Comparison of ENCODE assay signal across 20 cellular contexts in genomic region chr3:188940213-188940914, GRCh38.
DNase-seq lines count a peak whose midpoint lies in the region; ATAC-seq and TF ChIP-seq lines count a peak whose summit lies in the region.
"Had no signal": no experiment of that assay in that cellular context is flagged by ENCODE, and none has a peak within 500 bp of the region (broad histone marks: within the 10 kb centered on the region; RNA-seq: fewer than 3 reads in every experiment).

No MANE protein-coding gene starts in this region.

- H3K4me1 Mint-ChIP-seq in neural crest cell: peaks cover 15% of the 10 kb centered on the region
- no peaks in the 10 kb centered on the region for H3K4me1 Mint-ChIP-seq in activated CD4-positive, alpha-beta memory T cell treated with anti-CD3 and anti-CD28 coated beads, Interleukin-2, amount 10 ng/mL, durations not matched to agents 7 days and 5 days
- H3K4me1 Mint-ChIP-seq: stimulated activated effector memory CD8-positive, alpha-beta T cell treated with anti-CD3 and anti-CD28 coated beads, Interleukin-12 subunit alpha, Interleukin-12 subunit beta, amount 100 ng/mL, for 72 hours had no signal

- peak overlapping the region in 3 of 4 donors; percentile 24 to 51 (median 34) for H3K27ac ChIP-seq in esophagus muscularis mucosa (replicated peaks in 1 of 4)
- H3K27ac ChIP-seq in upper lobe of right lung: peak overlapping the region; percentile 59
- H3K27ac ChIP-seq: neural progenitor cell had no signal

- H3K36me3 Mint-ChIP-seq in neural crest cell (ENCODE audit: low read depth): peaks cover 3% of the 10 kb centered on the region
- no peaks in the 10 kb centered on the region for H3K36me3 Mint-ChIP-seq in activated CD4-positive, alpha-beta memory T cell treated with anti-CD3 and anti-CD28 coated beads, Interleukin-2, amount 10 ng/mL, durations not matched to agents 7 days and 5 days (ENCODE audit: low read depth)
- H3K36me3 Mint-ChIP-seq: stimulated activated effector memory CD8-positive, alpha-beta T cell treated with anti-CD3 and anti-CD28 coated beads, Interleukin-12 subunit alpha, Interleukin-12 subunit beta, amount 100 ng/mL, for 72 hours had no signal

- H3K27ac Mint-ChIP-seq in neural crest cell (ENCODE audit: unreplicated experiment): peak overlapping the region; percentile 52
- H3K27ac Mint-ChIP-seq in activated CD4-positive, alpha-beta memory T cell treated with anti-CD3 and anti-CD28 coated beads, Interleukin-2, amount 10 ng/mL, durations not matched to agents 7 days and 5 days: no peak overlapping the region
- H3K27ac Mint-ChIP-seq: neural progenitor cell; stimulated activated effector memory CD8-positive, alpha-beta T cell treated with anti-CD3 and anti-CD28 coated beads, Interleukin-12 subunit alpha, Interleukin-12 subunit beta, amount 100 ng/mL, for 72 hours; WTC11 had no signal

- DNase-seq in MV-4-11 (lab: John Stamatoyannopoulos, UW): peak; percentile 90
- DNase-seq in esophagus muscularis mucosa (ENCODE audit: extremely low spot score): no peak
- no peak for DNase-seq in neural crest cell (ENCODE audit: low read depth, low spot score)
- DNase-seq in upper lobe of right lung: no peak
- no peak for DNase-seq in activated CD4-positive, alpha-beta memory T cell treated with anti-CD3 and anti-CD28 coated beads, Interleukin-2, amount 10 ng/mL, durations not matched to agents 7 days and 5 days
- no peak for DNase-seq in DMS53 (lab: John Stamatoyannopoulos, UW)
- DNase-seq: activated gamma-delta T cell treated with Interleukin-2 at 50 U/mL for 16 hours, Caco-2, foreskin fibroblast, GF-D8, mesendoderm, NCI-H1436, NCI-H2227 treated with DMSO at 0.1 percent for 48 hours, OCI-M1, right lobe of liver had no signal

- CTCF ChIA-PET in activated CD4-positive, alpha-beta memory T cell treated with anti-CD3 and anti-CD28 coated beads, Interleukin-2, amount 10 ng/mL, durations not matched to agents 7 days and 5 days (lab: Charles Lee): interaction anchor here (1.8 kb wide), 1 partner anchor 1200 kb away, joined by 6 read pairs; no protein-coding TSS in a partner anchor

- H3K4me3 ChIP-seq in esophagus muscularis mucosa (no peak overlapping the region), upper lobe of right lung (no peak overlapping the region)
- H3K4me3 ChIP-seq: K562, neural progenitor cell, right lobe of liver had no signal

- POLR2A ChIA-PET in activated CD4-positive, alpha-beta memory T cell treated with anti-CD3 and anti-CD28 coated beads, Interleukin-2, amount 10 ng/mL, durations not matched to agents 7 days and 5 days (lab: Charles Lee): interaction anchor here (0.7 kb wide), 1 partner anchor 11 kb away, joined by 3 read pairs; no protein-coding TSS in a partner anchor

- H3K27me3 Mint-ChIP-seq in neural crest cell (ENCODE audit: low read depth): no peaks in the 10 kb centered on the region
- peaks cover 20% of the 10 kb centered on the region for H3K27me3 Mint-ChIP-seq in activated CD4-positive, alpha-beta memory T cell treated with anti-CD3 and anti-CD28 coated beads, Interleukin-2, amount 10 ng/mL, durations not matched to agents 7 days and 5 days

- WGBS in esophagus muscularis mucosa: 70% methylated on average over 4 of the region's 4 CpGs

- no peak overlapping the region for H3K4me3 Mint-ChIP-seq in neural crest cell
- H3K4me3 Mint-ChIP-seq in activated CD4-positive, alpha-beta memory T cell treated with anti-CD3 and anti-CD28 coated beads, Interleukin-2, amount 10 ng/mL, durations not matched to agents 7 days and 5 days: no peak overlapping the region
- H3K4me3 Mint-ChIP-seq: neural progenitor cell; stimulated activated effector memory CD8-positive, alpha-beta T cell treated with anti-CD3 and anti-CD28 coated beads, Interleukin-12 subunit alpha, Interleukin-12 subunit beta, amount 100 ng/mL, for 72 hours; WTC11 had no signal

- no peak for TF ChIP-seq EP300 in esophagus muscularis mucosa (IDR thresholded peaks at IDR 0.05)

- H3K4me1 ChIP-seq in esophagus muscularis mucosa: peaks cover 11 to 30% (median 16%) of the 10 kb centered on the region in 4 donors
- peaks cover 25% of the 10 kb centered on the region for H3K4me1 ChIP-seq in upper lobe of right lung

- ATAC-seq in upper lobe of right lung (peak; percentile 72), GM18858 (IDR thresholded peaks at IDR 0.05; ENCODE audit: unreplicated experiment) (no peak)
- ATAC-seq: K562; stimulated activated effector memory CD8-positive, alpha-beta T cell treated with anti-CD3 and anti-CD28 coated beads, Interleukin-12 subunit alpha, Interleukin-12 subunit beta, amount 100 ng/mL, for 72 hours; WTC11 had no signal

- H3K27me3 ChIP-seq in esophagus muscularis mucosa (no peaks in the 10 kb centered on the region), upper lobe of right lung (no peaks in the 10 kb centered on the region)
- H3K27me3 ChIP-seq: neural progenitor cell, right lobe of liver had no signal

- TF ChIP-seq CTCF in esophagus muscularis mucosa (IDR thresholded peaks at IDR 0.05): no peak
- TF ChIP-seq CTCF in neural crest cell (conservative IDR thresholded peaks at IDR 0.05): no peak
- no peak for TF ChIP-seq CTCF in upper lobe of right lung (IDR thresholded peaks at IDR 0.05)

- no peak for TF ChIP-seq POLR2A in esophagus muscularis mucosa (IDR thresholded peaks at IDR 0.05; ENCODE audit: low read depth)

- H3K9me3 ChIP-seq in esophagus muscularis mucosa: no peaks in the 10 kb centered on the region
- no peaks in the 10 kb centered on the region for H3K9me3 ChIP-seq in upper lobe of right lung
- H3K9me3 ChIP-seq: Caco-2, right lobe of liver had no signal

- no peaks in the 10 kb centered on the region for H3K36me3 ChIP-seq in esophagus muscularis mucosa
- no peaks in the 10 kb centered on the region for H3K36me3 ChIP-seq in upper lobe of right lung
- H3K36me3 ChIP-seq: neural progenitor cell, right lobe of liver had no signal

- intact Hi-C loops in esophagus muscularis mucosa (cut with DNase I) (loop anchor here (5.0 kb wide), 1 partner anchor 33 kb away; no protein-coding TSS in a partner anchor), upper lobe of right lung (cut with DNase I) (no loop called here)

- H3K9me3 Mint-ChIP-seq in neural crest cell: peaks cover 4% of the 10 kb centered on the region
- H3K9me3 Mint-ChIP-seq in activated CD4-positive, alpha-beta memory T cell treated with anti-CD3 and anti-CD28 coated beads, Interleukin-2, amount 10 ng/mL, durations not matched to agents 7 days and 5 days: peaks cover 5% of the 10 kb centered on the region
- H3K9me3 Mint-ChIP-seq: neural progenitor cell; stimulated activated effector memory CD8-positive, alpha-beta T cell treated with anti-CD3 and anti-CD28 coated beads, Interleukin-12 subunit alpha, Interleukin-12 subunit beta, amount 100 ng/mL, for 72 hours had no signal
